In genomic region chr1:115796897-115797296, GRCh38 we compare ENCODE assay signal across 2 cellular contexts.
TF ChIP-seq lines count a peak whose summit lies in the region.

No MANE protein-coding gene starts in this region.

TF ChIP-seq in GM23338, 12 proteins besides CTCF, POLR2A, EP300 and RAD21:
- TF ChIP-seq, protein P1, sequence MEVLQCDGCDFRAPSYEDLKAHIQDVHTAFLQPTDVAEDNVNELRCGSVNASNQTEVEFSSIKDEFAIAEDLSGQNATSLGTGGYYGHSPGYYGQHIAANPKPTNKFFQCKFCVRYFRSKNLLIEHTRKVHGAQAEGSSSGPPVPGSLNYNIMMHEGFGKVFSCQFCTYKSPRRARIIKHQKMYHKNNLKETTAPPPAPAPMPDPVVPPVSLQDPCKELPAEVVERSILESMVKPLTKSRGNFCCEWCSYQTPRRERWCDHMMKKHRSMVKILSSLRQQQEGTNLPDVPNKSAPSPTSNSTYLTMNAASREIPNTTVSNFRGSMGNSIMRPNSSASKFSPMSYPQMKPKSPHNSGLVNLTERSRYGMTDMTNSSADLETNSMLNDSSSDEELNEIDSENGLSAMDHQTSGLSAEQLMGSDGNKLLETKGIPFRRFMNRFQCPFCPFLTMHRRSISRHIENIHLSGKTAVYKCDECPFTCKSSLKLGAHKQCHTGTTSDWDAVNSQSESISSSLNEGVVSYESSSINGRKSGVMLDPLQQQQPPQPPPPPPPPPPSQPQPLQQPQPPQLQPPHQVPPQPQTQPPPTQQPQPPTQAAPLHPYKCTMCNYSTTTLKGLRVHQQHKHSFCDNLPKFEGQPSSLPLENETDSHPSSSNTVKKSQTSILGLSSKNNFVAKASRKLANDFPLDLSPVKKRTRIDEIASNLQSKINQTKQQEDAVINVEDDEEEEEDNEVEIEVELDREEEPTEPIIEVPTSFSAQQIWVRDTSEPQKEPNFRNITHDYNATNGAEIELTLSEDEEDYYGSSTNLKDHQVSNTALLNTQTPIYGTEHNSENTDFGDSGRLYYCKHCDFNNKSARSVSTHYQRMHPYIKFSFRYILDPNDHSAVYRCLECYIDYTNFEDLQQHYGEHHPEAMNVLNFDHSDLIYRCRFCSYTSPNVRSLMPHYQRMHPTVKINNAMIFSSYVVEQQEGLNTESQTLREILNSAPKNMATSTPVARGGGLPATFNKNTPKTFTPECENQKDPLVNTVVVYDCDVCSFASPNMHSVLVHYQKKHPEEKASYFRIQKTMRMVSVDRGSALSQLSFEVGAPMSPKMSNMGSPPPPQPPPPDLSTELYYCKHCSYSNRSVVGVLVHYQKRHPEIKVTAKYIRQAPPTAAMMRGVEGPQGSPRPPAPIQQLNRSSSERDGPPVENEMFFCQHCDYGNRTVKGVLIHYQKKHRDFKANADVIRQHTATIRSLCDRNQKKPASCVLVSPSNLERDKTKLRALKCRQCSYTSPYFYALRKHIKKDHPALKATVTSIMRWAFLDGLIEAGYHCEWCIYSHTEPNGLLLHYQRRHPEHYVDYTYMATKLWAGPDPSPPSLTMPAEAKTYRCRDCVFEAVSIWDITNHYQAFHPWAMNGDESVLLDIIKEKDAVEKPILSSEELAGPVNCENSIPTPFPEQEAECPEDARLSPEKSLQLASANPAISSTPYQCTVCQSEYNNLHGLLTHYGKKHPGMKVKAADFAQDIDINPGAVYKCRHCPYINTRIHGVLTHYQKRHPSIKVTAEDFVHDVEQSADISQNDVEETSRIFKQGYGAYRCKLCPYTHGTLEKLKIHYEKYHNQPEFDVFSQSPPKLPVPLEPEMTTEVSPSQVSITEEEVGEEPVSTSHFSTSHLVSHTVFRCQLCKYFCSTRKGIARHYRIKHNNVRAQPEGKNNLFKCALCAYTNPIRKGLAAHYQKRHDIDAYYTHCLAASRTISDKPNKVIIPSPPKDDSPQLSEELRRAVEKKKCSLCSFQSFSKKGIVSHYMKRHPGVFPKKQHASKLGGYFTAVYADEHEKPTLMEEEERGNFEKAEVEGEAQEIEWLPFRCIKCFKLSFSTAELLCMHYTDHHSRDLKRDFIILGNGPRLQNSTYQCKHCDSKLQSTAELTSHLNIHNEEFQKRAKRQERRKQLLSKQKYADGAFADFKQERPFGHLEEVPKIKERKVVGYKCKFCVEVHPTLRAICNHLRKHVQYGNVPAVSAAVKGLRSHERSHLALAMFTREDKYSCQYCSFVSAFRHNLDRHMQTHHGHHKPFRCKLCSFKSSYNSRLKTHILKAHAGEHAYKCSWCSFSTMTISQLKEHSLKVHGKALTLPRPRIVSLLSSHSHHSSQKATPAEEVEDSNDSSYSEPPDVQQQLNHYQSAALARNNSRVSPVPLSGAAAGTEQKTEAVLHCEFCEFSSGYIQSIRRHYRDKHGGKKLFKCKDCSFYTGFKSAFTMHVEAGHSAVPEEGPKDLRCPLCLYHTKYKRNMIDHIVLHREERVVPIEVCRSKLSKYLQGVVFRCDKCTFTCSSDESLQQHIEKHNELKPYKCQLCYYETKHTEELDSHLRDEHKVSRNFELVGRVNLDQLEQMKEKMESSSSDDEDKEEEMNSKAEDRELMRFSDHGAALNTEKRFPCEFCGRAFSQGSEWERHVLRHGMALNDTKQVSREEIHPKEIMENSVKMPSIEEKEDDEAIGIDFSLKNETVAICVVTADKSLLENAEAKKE (CRISPR knock-in tag; IDR thresholded peaks at IDR 0.05), result peak; percentile 55; the same call in 1 of the 2 replicates
- no peak for TF ChIP-seq ZNF331 (CRISPR knock-in tag; IDR thresholded peaks at IDR 0.05; ENCODE audit: low read depth)
- peak; percentile 32 for TF ChIP-seq REST (IDR thresholded peaks at IDR 0.05; ENCODE audit: unreplicated experiment)

TF ChIP-seq in WTC11, 78 proteins besides CTCF, POLR2A, EP300 and RAD21 (continued from another document):
- TF ChIP-seq, protein P2, sequence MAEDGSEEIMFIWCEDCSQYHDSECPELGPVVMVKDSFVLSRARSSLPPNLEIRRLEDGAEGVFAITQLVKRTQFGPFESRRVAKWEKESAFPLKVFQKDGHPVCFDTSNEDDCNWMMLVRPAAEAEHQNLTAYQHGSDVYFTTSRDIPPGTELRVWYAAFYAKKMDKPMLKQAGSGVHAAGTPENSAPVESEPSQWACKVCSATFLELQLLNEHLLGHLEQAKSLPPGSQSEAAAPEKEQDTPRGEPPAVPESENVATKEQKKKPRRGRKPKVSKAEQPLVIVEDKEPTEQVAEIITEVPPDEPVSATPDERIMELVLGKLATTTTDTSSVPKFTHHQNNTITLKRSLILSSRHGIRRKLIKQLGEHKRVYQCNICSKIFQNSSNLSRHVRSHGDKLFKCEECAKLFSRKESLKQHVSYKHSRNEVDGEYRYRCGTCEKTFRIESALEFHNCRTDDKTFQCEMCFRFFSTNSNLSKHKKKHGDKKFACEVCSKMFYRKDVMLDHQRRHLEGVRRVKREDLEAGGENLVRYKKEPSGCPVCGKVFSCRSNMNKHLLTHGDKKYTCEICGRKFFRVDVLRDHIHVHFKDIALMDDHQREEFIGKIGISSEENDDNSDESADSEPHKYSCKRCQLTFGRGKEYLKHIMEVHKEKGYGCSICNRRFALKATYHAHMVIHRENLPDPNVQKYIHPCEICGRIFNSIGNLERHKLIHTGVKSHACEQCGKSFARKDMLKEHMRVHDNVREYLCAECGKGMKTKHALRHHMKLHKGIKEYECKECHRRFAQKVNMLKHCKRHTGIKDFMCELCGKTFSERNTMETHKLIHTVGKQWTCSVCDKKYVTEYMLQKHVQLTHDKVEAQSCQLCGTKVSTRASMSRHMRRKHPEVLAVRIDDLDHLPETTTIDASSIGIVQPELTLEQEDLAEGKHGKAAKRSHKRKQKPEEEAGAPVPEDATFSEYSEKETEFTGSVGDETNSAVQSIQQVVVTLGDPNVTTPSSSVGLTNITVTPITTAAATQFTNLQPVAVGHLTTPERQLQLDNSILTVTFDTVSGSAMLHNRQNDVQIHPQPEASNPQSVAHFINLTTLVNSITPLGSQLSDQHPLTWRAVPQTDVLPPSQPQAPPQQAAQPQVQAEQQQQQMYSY (CRISPR knock-in tag; IDR thresholded peaks at IDR 0.05), result no peak
